In the genomic region with DNA sequence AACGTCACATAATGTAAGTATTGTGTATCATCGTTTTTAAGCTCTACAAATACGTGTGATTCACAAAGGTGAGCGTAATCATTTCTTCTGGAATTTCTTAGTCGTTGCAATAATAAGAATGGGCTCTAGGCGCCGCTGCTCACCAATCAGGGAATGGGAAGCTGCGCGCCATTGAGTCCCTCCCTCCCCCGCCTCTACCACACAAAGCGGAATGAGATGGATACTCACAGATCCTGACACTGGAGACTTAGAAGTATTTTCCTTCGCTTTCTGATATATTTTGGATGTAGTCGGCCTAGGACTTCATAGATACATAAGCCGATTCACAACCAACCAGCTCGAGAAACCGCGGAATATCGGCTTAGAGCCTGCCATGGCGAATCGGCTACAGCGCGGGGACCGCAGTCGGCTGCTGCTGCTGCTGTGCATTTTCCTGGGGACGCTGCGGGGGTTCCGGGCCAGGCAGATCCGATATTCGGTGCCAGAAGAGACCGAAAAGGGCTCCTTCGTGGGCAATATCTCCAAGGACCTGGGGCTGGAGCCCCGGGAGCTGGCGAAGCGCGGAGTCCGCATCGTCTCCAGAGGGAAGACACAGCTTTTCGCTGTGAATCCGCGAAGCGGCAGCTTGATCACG, we compare ENCODE assay signal across 8 cellular contexts. TPM values are rescaled to one million over a fixed set of nuclear protein-coding genes. Genes with fewer than 3 reads are reported as not detected.
DNase-seq lines count a peak whose midpoint lies in the region; ATAC-seq and TF ChIP-seq lines count a peak whose summit lies in the region.

A gene (plus strand): TSS at position 197 of the 634 bp plus-strand sequence. CDS start 177 bp downstream, at position 374.

- intact Hi-C loops in natural killer cell (cut with micrococcal nuclease), result loop anchor here (5.0 kb wide), 1 partner anchor 34 kb away; a partner anchor contains a TSS

- H3K4me3 ChIP-seq in HFF-Myc (replicated peaks; ENCODE audit: low read depth, low read length), result peak within 1 kb of the TSS; percentile 42

- ATAC-seq in natural killer cell (peak; percentile 46 to 61 (median 53)), GM21529 (IDR thresholded peaks at IDR 0.05; ENCODE audit: unreplicated experiment) (no peak)

- peaks cover 11% of the 10 kb centered on the region for H3K4me1 Mint-ChIP-seq in T-helper 2 cell treated with Interferon-gamma antibody and Interleukin-4, amounts not matched to agents 5 μg/mL and 100 μg/mL, for 36 hours (ENCODE audit: low read depth)
- H3K4me1 Mint-ChIP-seq in endothelial cell (ENCODE audit: unreplicated experiment) (peaks cover 21% of the 10 kb centered on the region), natural killer cell (peaks cover 10 to 18% of the 10 kb centered on the region in 2 donors)

- TF ChIP-seq CTCF in HFF-Myc (IDR thresholded peaks at IDR 0.05; ENCODE audit: low read depth, low read length, missing control alignments), result peak; percentile 54
- TF ChIP-seq CTCF in endothelial cell (IDR thresholded peaks at IDR 0.05; ENCODE audit: unreplicated experiment), result peak; percentile 65
- peak; percentile 56 for TF ChIP-seq CTCF in natural killer cell (IDR thresholded peaks at IDR 0.05)

- peak within 1 kb of the TSS; percentile 87 for H3K4me3 Mint-ChIP-seq in T-helper 2 cell treated with Interferon-gamma antibody and Interleukin-4, amounts not matched to agents 5 μg/mL and 100 μg/mL, for 36 hours
- H3K4me3 Mint-ChIP-seq in endothelial cell (ENCODE audit: unreplicated experiment), result peak within 1 kb of the TSS; percentile 89
- peak within 1 kb of the TSS; percentile 58 for H3K4me3 Mint-ChIP-seq in natural killer cell

- peak within 1 kb of the TSS; percentile 51 for H3K27ac Mint-ChIP-seq in T-helper 2 cell treated with Interferon-gamma antibody and Interleukin-4, amounts not matched to agents 5 μg/mL and 100 μg/mL, for 36 hours
- no peak within 1 kb of the TSS for H3K27ac Mint-ChIP-seq in endothelial cell (ENCODE audit: unreplicated experiment)
- no peak within 1 kb of the TSS for H3K27ac Mint-ChIP-seq in natural killer cell

- peaks cover 62% of the 10 kb centered on the region for H3K27me3 Mint-ChIP-seq in T-helper 2 cell treated with Interferon-gamma antibody and Interleukin-4, amounts not matched to agents 5 μg/mL and 100 μg/mL, for 36 hours (ENCODE audit: low read depth)
- peaks cover 25% of the 10 kb centered on the region for H3K27me3 Mint-ChIP-seq in endothelial cell (ENCODE audit: unreplicated experiment)
- peaks cover 60% of the 10 kb centered on the region in 2 donors for H3K27me3 Mint-ChIP-seq in natural killer cell (ENCODE audit: low read depth in 2 of 2)

- DNase-seq in DMS53 (lab: John Stamatoyannopoulos, UW) (peak; percentile 79), HFF-Myc (ENCODE audit: extremely low read depth, low read depth) (no peak), endothelial cell (ENCODE audit: low spot score) (peak; percentile 37), natural killer cell (no peak), GOT3 (lab: John Stamatoyannopoulos, UW) (no peak), SW 1271 (lab: John Stamatoyannopoulos, UW) (no peak)
- DNase-seq in T-helper 2 cell treated with Interferon-gamma antibody and Interleukin-4, amounts not matched to agents 5 μg/mL and 100 μg/mL, for 36 hours (ENCODE audit: low spot score), result peak; percentile 33

- H3K36me3 Mint-ChIP-seq in T-helper 2 cell treated with Interferon-gamma antibody and Interleukin-4, amounts not matched to agents 5 μg/mL and 100 μg/mL, for 36 hours (ENCODE audit: low read depth), result no peaks in the 10 kb centered on the region
- peaks cover 70% of the 10 kb centered on the region for H3K36me3 Mint-ChIP-seq in endothelial cell (ENCODE audit: low read depth, unreplicated experiment)
- H3K36me3 Mint-ChIP-seq in natural killer cell, result peaks cover 16% of the 10 kb centered on the region

- H3K9me3 Mint-ChIP-seq in T-helper 2 cell treated with Interferon-gamma antibody and Interleukin-4, amounts not matched to agents 5 μg/mL and 100 μg/mL, for 36 hours, result peaks cover 19% of the 10 kb centered on the region
- H3K9me3 Mint-ChIP-seq in endothelial cell (ENCODE audit: unreplicated experiment) (peaks cover 36% of the 10 kb centered on the region), natural killer cell (peaks cover 0 to 5% of the 10 kb centered on the region in 2 donors)

RNA-seq across cellular contexts. Expression of the gene that starts here (rescaled TPM):
- total RNA-seq in endothelial cell (ENCODE audit: unreplicated experiment), result 10.8 TPM
- total RNA-seq in natural killer cell, result 1 to 10 TPM in 1 of 3 donors, under 1 TPM in 2; 0.40 to 1.2 (median 0.83) TPM

Comparison
In these comparisons a context has a peak if more than half of its experiments do, and no peak if none do; other contexts are left out.
1. DNase-seq: peak in DMS53 (single experiment), T-helper 2 cell treated with Interferon-gamma antibody and Interleukin-4, amounts not matched to agents 5 μg/mL and 100 μg/mL, for 36 hours (single experiment) and endothelial cell (single experiment); none in HFF-Myc (single experiment), natural killer cell (single experiment), GOT3 (single experiment) and SW 1271 (0 of 2).
2. Peak in every context shown above with its lines, with median percentiles within 50 percentile points of each other: CTCF ChIP-seq and H3K4me3 Mint-ChIP-seq.